8 cellular contexts compared by ENCODE assay signal in the genomic region with DNA sequence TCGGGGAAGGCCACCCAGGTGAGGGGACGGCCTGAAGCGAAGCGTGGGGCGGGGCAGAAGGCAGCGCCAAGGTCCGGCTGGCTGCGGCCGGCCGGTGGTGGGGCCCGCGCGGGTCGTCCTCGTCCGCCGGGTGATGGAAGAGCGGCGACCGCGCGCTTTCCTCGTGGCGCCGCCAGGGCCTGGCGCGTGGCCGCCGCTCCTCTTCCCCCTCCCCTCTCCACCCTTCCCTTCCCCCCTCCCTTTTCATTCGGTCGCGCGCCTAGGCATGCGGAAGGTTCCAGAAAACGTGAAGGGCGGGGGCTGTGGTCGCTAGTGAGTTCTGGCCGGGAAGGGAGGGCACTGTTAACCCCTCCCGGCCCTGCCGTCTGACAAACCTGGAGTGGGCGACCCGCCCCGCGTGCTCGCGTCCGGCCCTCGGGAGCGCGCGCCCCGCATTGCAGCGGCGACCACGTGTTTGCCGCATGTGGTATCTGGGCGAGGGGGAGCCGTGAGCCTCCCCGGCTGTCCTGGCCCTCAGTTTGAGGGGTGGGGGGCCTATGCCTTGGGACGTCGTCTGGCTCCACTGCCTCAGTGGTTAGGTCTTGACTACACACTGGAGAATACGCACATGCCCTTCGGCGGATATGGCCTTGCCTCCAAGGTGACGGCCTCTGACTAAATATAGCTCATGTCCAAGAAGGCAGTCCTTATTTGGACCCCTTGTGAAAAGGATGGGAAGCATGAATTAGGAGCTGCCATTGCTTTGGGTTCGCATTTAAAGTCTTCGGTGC. TPM values are rescaled to one million over a fixed set of nuclear protein-coding genes. Genes with fewer than 3 reads are reported as not detected.
DNase-seq lines count a peak whose midpoint lies in the region; ATAC-seq lines count a peak whose summit lies in the region.

No MANE protein-coding gene starts in this region.

- peak overlapping the region; percentile 90 for H3K27ac ChIP-seq in epithelial cell of prostate

- peak; percentile 22 for ATAC-seq in HG02870 (IDR thresholded peaks at IDR 0.05; ENCODE audit: unreplicated experiment)

- peak; percentile 43 for DNase-seq in NCI-H510A (lab: John Stamatoyannopoulos, UW)
- no peak for DNase-seq in NCI-H510A treated with DMSO at 0.1 percent for 48 hours (lab: John Stamatoyannopoulos, UW)
- DNase-seq in NCI-H526 treated with DMSO at 0.1 percent for 48 hours (lab: John Stamatoyannopoulos, UW), result peak; percentile 25
- DNase-seq in activated CD8-positive, alpha-beta memory T cell treated with anti-CD3 and anti-CD28 coated beads, Interleukin-2, amount 50 U/mL, for 48 hours, result peak; percentile 88
- DNase-seq in epithelial cell of prostate (ENCODE audit: low read depth, low spot score), result no peak
- peak; percentile 64 for DNase-seq in mucosa of gallbladder (ENCODE audit: low spot score)
- peak; percentile 58 to 63 for DNase-seq in stimulated activated CD8-positive, alpha-beta memory T cell treated with anti-CD3 and anti-CD28 coated beads, Interleukin-4, amount 100 ng/mL, for 4 hours (ENCODE audit: low read depth in 2 of 2, low spot score in 1 of 2)

RNA-seq across cellular contexts. Expression of a gene that starts 0.6 kb away (rescaled TPM):
- 262 TPM for total RNA-seq in mucosa of gallbladder

RNA-seq across cellular contexts. Expression of a gene that starts 21.7 kb away (rescaled TPM):
- total RNA-seq in mucosa of gallbladder, result 77.4 TPM

RNA-seq across cellular contexts. Expression of a gene that starts 37.8 kb away (rescaled TPM):
- 178 TPM for total RNA-seq in mucosa of gallbladder

RNA-seq across cellular contexts. Expression of a gene that starts 44.7 kb away (rescaled TPM):
- total RNA-seq in mucosa of gallbladder, result 48.8 TPM

RNA-seq across cellular contexts. Expression of a gene that starts 56.0 kb away (rescaled TPM):
- 94.1 TPM for total RNA-seq in mucosa of gallbladder

Comparison
In these comparisons a context has a peak if more than half of its experiments do, and no peak if none do; other contexts are left out.
1. DNase-seq: peak in NCI-H510A (single experiment), NCI-H526 treated with DMSO at 0.1 percent for 48 hours (single experiment), activated CD8-positive, alpha-beta memory T cell treated with anti-CD3 and anti-CD28 coated beads, Interleukin-2, amount 50 U/mL, for 48 hours (single experiment), mucosa of gallbladder (single experiment) and stimulated activated CD8-positive, alpha-beta memory T cell treated with anti-CD3 and anti-CD28 coated beads, Interleukin-4, amount 100 ng/mL, for 4 hours (2 of 2); none in NCI-H510A treated with DMSO at 0.1 percent for 48 hours (single experiment) and epithelial cell of prostate (single experiment).